In genomic region chr12:88763536-88764100, GRCh38 we compare ENCODE assay signal across 26 cellular contexts.
DNase-seq lines count a peak whose midpoint lies in the region; ATAC-seq and TF ChIP-seq lines count a peak whose summit lies in the region.
"Had no signal": no experiment of that assay in that cellular context is flagged by ENCODE, and none has a peak within 500 bp of the region (broad histone marks: within the 10 kb centered on the region; RNA-seq: fewer than 3 reads in every experiment).

No MANE protein-coding gene starts in this region.

- TF ChIP-seq EP300 in esophagus muscularis mucosa (IDR thresholded peaks at IDR 0.05) = no peak

- peak; percentile 35 for DNase-seq in GM23248
- DNase-seq in PC-3 = peak; percentile 36
- no peak for DNase-seq in esophagus muscularis mucosa (ENCODE audit: extremely low spot score)
- DNase-seq in renal cortical epithelial cell (ENCODE audit: low read depth) = peak; percentile 32
- no peak for DNase-seq in NCI-H146 treated with DMSO at 0.1 percent for 48 hours (lab: John Stamatoyannopoulos, UW; ENCODE audit: unreplicated experiment)
- DNase-seq in stimulated activated effector memory CD8-positive, alpha-beta T cell treated with anti-CD3 and anti-CD28 coated beads, Interleukin-12 subunit alpha, Interleukin-12 subunit beta, amount 100 ng/mL, for 72 hours (ENCODE audit: low spot score in 2 of 2) = no peak
- DNase-seq in glomerular visceral epithelial cell (ENCODE audit: extremely low spot score) = no peak
- DNase-seq: activated CD4-positive, alpha-beta T cell treated with anti-CD3 and anti-CD28 coated beads for 48 hours; activated CD8-positive, alpha-beta memory T cell treated with anti-CD3 and anti-CD28 coated beads for 24 hours; activated gamma-delta T cell treated with Interleukin-2 at 50 U/mL for 16 hours; activated naive CD8-positive, alpha-beta T cell treated with anti-CD3 and anti-CD28 coated beads, Interleukin-2, amount 50 U/mL, for 24 hours; DMS79 treated with DMSO at 0.1 percent for 48 hours; foreskin melanocyte; NCI-H1092; NCI-H187 treated with DMSO at 0.1 percent for 48 hours; right cardiac atrium; stimulated activated CD4-positive, alpha-beta T cell treated with anti-CD3 and anti-CD28 coated beads, Interleukin-4, amount 100 ng/mL, for 24 hours; stimulated activated naive B cell treated with anti-CD40 and anti-IgM and Interleukin-4, amounts not matched to agents 10 μg/mL and 1 μg/mL and 100 μg/mL, for 72 hours; T-helper 2 cell had no signal

- in situ Hi-C loops in GM23248 (cut with MboI) = no loop called here

- H3K27me3 ChIP-seq in GM23248 (replicated peaks; ENCODE audit: insufficient read depth) (no peaks in the 10 kb centered on the region), PC-3 (ENCODE audit: low read length) (no peaks in the 10 kb centered on the region), esophagus muscularis mucosa (no peaks in the 10 kb centered on the region)
- H3K27me3 ChIP-seq: suprapubic skin had no signal

- H3K36me3 ChIP-seq in GM23248 (ENCODE audit: low read depth) (no peaks in the 10 kb centered on the region), PC-3 (ENCODE audit: low read depth, low read length) (no peaks in the 10 kb centered on the region), esophagus muscularis mucosa (no peaks in the 10 kb centered on the region)
- H3K36me3 ChIP-seq: suprapubic skin had no signal

- no peaks in the 10 kb centered on the region for H3K79me2 ChIP-seq in GM23248 (ENCODE audit: insufficient read depth)
- H3K79me2 ChIP-seq in PC-3 (ENCODE audit: low read length) = no peaks in the 10 kb centered on the region

- H2AFZ ChIP-seq in GM23248 = peak overlapping the region; percentile 23; the same call in 1 of the 2 replicates
- H2AFZ ChIP-seq in PC-3 (ENCODE audit: low read length) = no peak overlapping the region
- H2AFZ ChIP-seq: GM23338 had no signal

- no peak overlapping the region for H3K4me2 ChIP-seq in GM23248 (ENCODE audit: unreplicated experiment)
- H3K4me2 ChIP-seq in PC-3 (ENCODE audit: low read length) = no peak overlapping the region
- H3K4me2 ChIP-seq: GM23338 had no signal

- no peak overlapping the region for H3K27ac Mint-ChIP-seq in stimulated activated effector memory CD8-positive, alpha-beta T cell treated with anti-CD3 and anti-CD28 coated beads, Interleukin-12 subunit alpha, Interleukin-12 subunit beta, amount 100 ng/mL, for 72 hours
- H3K27ac Mint-ChIP-seq: activated naive CD8-positive, alpha-beta T cell treated with anti-CD3 and anti-CD28 coated beads, Interleukin-2, amount 50 U/mL, for 24 hours; CD14-positive monocyte; GM23338; IgD-negative memory B cell; memory B cell; stimulated activated naive B cell treated with anti-CD40 and anti-IgM and Interleukin-4, amounts not matched to agents 10 μg/mL and 1 μg/mL and 100 μg/mL, for 72 hours had no signal

- no peak for TF ChIP-seq POLR2A in esophagus muscularis mucosa (IDR thresholded peaks at IDR 0.05; ENCODE audit: low read depth)

- no peaks in the 10 kb centered on the region for H3K36me3 Mint-ChIP-seq in stimulated activated effector memory CD8-positive, alpha-beta T cell treated with anti-CD3 and anti-CD28 coated beads, Interleukin-12 subunit alpha, Interleukin-12 subunit beta, amount 100 ng/mL, for 72 hours
- H3K36me3 Mint-ChIP-seq: CD14-positive monocyte; IgD-negative memory B cell; memory B cell; stimulated activated naive B cell treated with anti-CD40 and anti-IgM and Interleukin-4, amounts not matched to agents 10 μg/mL and 1 μg/mL and 100 μg/mL, for 72 hours had no signal

- H3K4me1 Mint-ChIP-seq in stimulated activated effector memory CD8-positive, alpha-beta T cell treated with anti-CD3 and anti-CD28 coated beads, Interleukin-12 subunit alpha, Interleukin-12 subunit beta, amount 100 ng/mL, for 72 hours = no peaks in the 10 kb centered on the region
- H3K4me1 Mint-ChIP-seq: activated naive CD8-positive, alpha-beta T cell treated with anti-CD3 and anti-CD28 coated beads, Interleukin-2, amount 50 U/mL, for 24 hours; CD14-positive monocyte; IgD-negative memory B cell; memory B cell; stimulated activated naive B cell treated with anti-CD40 and anti-IgM and Interleukin-4, amounts not matched to agents 10 μg/mL and 1 μg/mL and 100 μg/mL, for 72 hours had no signal

- H3F3A ChIP-seq in GM23248 (ENCODE audit: insufficient read depth) (no peaks in the 10 kb centered on the region), PC-3 (ENCODE audit: low read length, unreplicated experiment) (no peaks in the 10 kb centered on the region)

- no peak overlapping the region for H3K4me3 Mint-ChIP-seq in stimulated activated effector memory CD8-positive, alpha-beta T cell treated with anti-CD3 and anti-CD28 coated beads, Interleukin-12 subunit alpha, Interleukin-12 subunit beta, amount 100 ng/mL, for 72 hours
- H3K4me3 Mint-ChIP-seq: activated naive CD8-positive, alpha-beta T cell treated with anti-CD3 and anti-CD28 coated beads, Interleukin-2, amount 50 U/mL, for 24 hours; CD14-positive monocyte; GM23338; IgD-negative memory B cell; memory B cell; stimulated activated naive B cell treated with anti-CD40 and anti-IgM and Interleukin-4, amounts not matched to agents 10 μg/mL and 1 μg/mL and 100 μg/mL, for 72 hours had no signal

- H3K9me2 ChIP-seq in GM23248 (ENCODE audit: insufficient read depth) = no peaks in the 10 kb centered on the region
- 0 out of 2 replicates have a peak, but pooled peaks cover 3% of the 10 kb centered on the region for H3K9me2 ChIP-seq in PC-3 (replicated peaks; ENCODE audit: low read length)

- WGBS in GM23248 (ENCODE audit: low coverage in 1 of 2, low lambda C conversion rate in 2 of 2, missing lambda C conversion rate in 2 of 2), 2 experiments = 53 to 68% methylated on average over 1 of the region's 1 CpG
- WGBS in esophagus muscularis mucosa = 73% methylated on average over 1 of the region's 1 CpG

- TF ChIP-seq CTCF in PC-3 (conservative IDR thresholded peaks at IDR 0.05; ENCODE audit: low read depth, low read length) (no peak), esophagus muscularis mucosa (IDR thresholded peaks at IDR 0.05) (no peak)

- peaks cover 7% of the 10 kb centered on the region for H3K9me3 Mint-ChIP-seq in stimulated activated effector memory CD8-positive, alpha-beta T cell treated with anti-CD3 and anti-CD28 coated beads, Interleukin-12 subunit alpha, Interleukin-12 subunit beta, amount 100 ng/mL, for 72 hours
- H3K9me3 Mint-ChIP-seq: activated naive CD8-positive, alpha-beta T cell treated with anti-CD3 and anti-CD28 coated beads, Interleukin-2, amount 50 U/mL, for 24 hours had no signal

- POLR2A ChIA-PET in PC-3 (lab: Charles Lee; ENCODE audit: unreplicated experiment) = no interaction called here

- H3K4me1 ChIP-seq in GM23248 (ENCODE audit: insufficient read depth) (peaks cover 9% of the 10 kb centered on the region), PC-3 (ENCODE audit: insufficient read depth, low read length) (no peaks in the 10 kb centered on the region), esophagus muscularis mucosa (peaks cover 0 to 52% (median 40%) of the 10 kb centered on the region in 4 donors)
- H3K4me1 ChIP-seq: suprapubic skin had no signal

- H3K9ac ChIP-seq in GM23248 = no peak overlapping the region
- H3K9ac ChIP-seq in PC-3 (ENCODE audit: low read length) = no peak overlapping the region

- H3K4me3 ChIP-seq in GM23248 (no peak overlapping the region), PC-3 (ENCODE audit: low read length) (no peak overlapping the region), esophagus muscularis mucosa (no peak overlapping the region)
- H3K4me3 ChIP-seq: GM12878, GM23338, suprapubic skin had no signal

- H3K9me3 ChIP-seq in GM23248 (ENCODE audit: low read depth) = no peaks in the 10 kb centered on the region
- no peaks in the 10 kb centered on the region for H3K9me3 ChIP-seq in PC-3 (ENCODE audit: low read length)
- no peaks in the 10 kb centered on the region for H3K9me3 ChIP-seq in esophagus muscularis mucosa
- H3K9me3 ChIP-seq: suprapubic skin had no signal

- intact Hi-C loops in PC-3 (cut with micrococcal nuclease) (no loop called here), esophagus muscularis mucosa (cut with DNase I) (no loop called here)

- H3K27ac ChIP-seq in GM23248 (no peak overlapping the region), PC-3 (ENCODE audit: low read length) (no peak overlapping the region), esophagus muscularis mucosa (replicated peaks in 1 of 4) (peak overlapping the region; percentile 31 to 79 (median 69))
- H3K27ac ChIP-seq: RWPE1, suprapubic skin had no signal

- BruUV-seq in PC-3 (replicated peaks; lab: Mats Ljungman, UMichigan) = no TSS peak

- peak; percentile 61; the same call in 1 of the 2 replicates for ATAC-seq in PC-3
- no peak for ATAC-seq in stimulated activated effector memory CD8-positive, alpha-beta T cell treated with anti-CD3 and anti-CD28 coated beads, Interleukin-12 subunit alpha, Interleukin-12 subunit beta, amount 100 ng/mL, for 72 hours
- ATAC-seq: activated naive CD8-positive, alpha-beta T cell treated with anti-CD3 and anti-CD28 coated beads, Interleukin-2, amount 50 U/mL, for 24 hours; GM12878; GM23338; right cardiac atrium; stimulated activated naive B cell treated with anti-CD40 and anti-IgM and Interleukin-4, amounts not matched to agents 10 μg/mL and 1 μg/mL and 100 μg/mL, for 72 hours had no signal

- H4K20me1 ChIP-seq in GM23248 (ENCODE audit: insufficient read depth) (no peaks in the 10 kb centered on the region), PC-3 (ENCODE audit: low read length) (no peaks in the 10 kb centered on the region)

- CTCF ChIA-PET in PC-3 (lab: Charles Lee) = no interaction called here

Comparison
In these comparisons a context has a peak if more than half of its experiments do, and no peak if none do; other contexts are left out.
1. DNase-seq: peak in GM23248 (single experiment), PC-3 (single experiment) and renal cortical epithelial cell (single experiment); none in esophagus muscularis mucosa (single experiment), NCI-H146 treated with DMSO at 0.1 percent for 48 hours (single experiment), stimulated activated effector memory CD8-positive, alpha-beta T cell treated with anti-CD3 and anti-CD28 coated beads, Interleukin-12 subunit alpha, Interleukin-12 subunit beta, amount 100 ng/mL, for 72 hours (0 of 2) and glomerular visceral epithelial cell (single experiment).
2. H3K27ac ChIP-seq: peak in esophagus muscularis mucosa (4 of 4); none in GM23248 (single experiment) and PC-3 (single experiment).